Comparison of ENCODE assay signal across 8 cellular contexts in the genomic region with DNA sequence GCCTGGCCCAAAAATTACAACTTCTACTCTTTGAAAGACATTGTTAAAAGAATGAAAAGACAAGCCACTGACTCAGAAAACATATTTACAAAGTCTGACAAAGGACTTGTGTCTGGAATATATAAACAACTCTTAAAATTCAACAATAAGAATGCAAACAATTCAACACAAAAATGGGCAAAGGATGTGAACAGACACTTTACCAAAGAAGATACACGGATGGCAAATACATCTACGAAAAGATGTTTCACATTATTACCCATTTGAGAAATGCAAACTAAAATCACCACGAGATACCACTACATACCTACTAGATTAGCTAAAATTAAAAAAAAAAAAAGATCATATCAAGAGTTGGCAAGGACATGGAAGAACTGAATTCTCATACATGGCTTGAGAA.
"Had no signal": no experiment of that assay in that cellular context is flagged by ENCODE, and none has a peak within 500 bp of the region (broad histone marks: within the 10 kb centered on the region; RNA-seq: fewer than 3 reads in every experiment).

No MANE protein-coding gene starts in this region.

- DNase-seq: GDM1, GF-D8 had no signal

- ATAC-seq: GM12878 had no signal

- H3K4me3 ChIP-seq: GM12878 had no signal

- FAIRE-seq: G401.6, GM12878, GM12891, GM12892, GM18507, GM19239 had no signal
